ENCODE assay signal across 8 cellular contexts in the genomic region with DNA sequence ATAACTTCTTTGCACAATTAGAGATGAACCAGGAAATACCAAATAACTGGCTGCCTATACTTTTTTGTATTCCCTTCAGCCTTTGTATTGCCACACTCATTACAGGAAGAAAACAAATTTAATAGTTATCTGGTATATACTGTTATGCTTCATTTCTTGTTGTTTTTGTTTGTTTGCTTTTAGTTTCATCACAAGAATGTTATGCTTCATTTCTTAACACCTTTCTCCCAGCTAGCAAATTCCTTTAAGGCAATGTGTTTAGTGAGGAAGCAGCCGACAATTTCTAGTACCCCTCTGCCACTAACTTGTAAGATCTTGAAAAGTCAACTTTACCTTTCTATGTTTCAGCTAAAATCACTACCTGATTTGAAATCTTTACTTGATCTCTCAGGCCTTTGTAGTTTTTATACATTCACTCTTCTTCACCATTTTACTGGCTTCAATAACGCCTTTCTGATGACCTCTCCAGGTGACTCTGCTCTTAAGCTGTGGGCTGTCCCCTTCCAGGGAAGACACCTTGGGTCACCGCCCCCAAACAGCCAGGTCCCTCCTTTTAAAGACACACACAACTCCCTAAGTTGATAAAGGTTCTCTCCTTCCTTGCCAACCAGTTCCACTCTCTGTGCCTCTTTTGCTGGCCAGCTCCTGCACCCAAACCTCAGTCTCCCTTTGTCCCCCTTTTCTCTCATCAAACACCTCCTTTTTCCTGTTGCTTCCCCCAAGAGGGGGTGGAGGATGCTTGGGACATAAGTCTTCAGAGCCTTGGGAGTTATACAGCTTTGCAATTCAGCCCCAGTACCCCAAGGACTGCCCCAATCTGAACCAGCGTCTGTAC. TPM values are rescaled to one million over a fixed set of nuclear protein-coding genes. Genes with fewer than 3 reads are reported as not detected.
DNase-seq lines count a peak whose midpoint lies in the region; ATAC-seq and TF ChIP-seq lines count a peak whose summit lies in the region.

No MANE protein-coding gene starts in this region.

- no peaks in the 10 kb centered on the region for H3K36me3 ChIP-seq in skeletal muscle tissue (ENCODE audit: control insufficient read depth in 3 of 3, insufficient read depth in 3 of 3, low read length in 3 of 3)

- H3K4me1 Mint-ChIP-seq in T-helper 2 cell treated with Interferon-gamma antibody and Interleukin-4, amounts not matched to agents 5 μg/mL and 100 μg/mL, for 36 hours (ENCODE audit: low read depth), result peaks cover 26% of the 10 kb centered on the region

- CTCF ChIA-PET in HEK293T (lab: Yijun Ruan, JAX), result interaction anchor here (0.6 to 1.3 kb wide), 4 partner anchors 25 to 512 kb away, joined by 3 read pairs; no protein-coding TSS in a partner anchor

- peaks cover 20 to 32% (median 23%) of the 10 kb centered on the region in 3 donors for H3K4me1 ChIP-seq in skeletal muscle tissue (ENCODE audit: control insufficient read depth in 3 of 3, insufficient read depth in 3 of 3, low read length in 3 of 3)

- POLR2A ChIA-PET in HEK293T (lab: Yijun Ruan, JAX), result interaction anchor here (0.6 to 1.5 kb wide), 5 partner anchors 8 to 570 kb away, joined by 3 to 4 read pairs (median 3); no protein-coding TSS in a partner anchor

- H3K27me3 ChIP-seq in skeletal muscle tissue (ENCODE audit: control insufficient read depth in 3 of 3, insufficient read depth in 3 of 3, low read length in 3 of 3), result no peaks in the 10 kb centered on the region

- peak overlapping the region; percentile 90 to 97 (median 97) for H3K9ac ChIP-seq in skeletal muscle tissue (ENCODE audit: low read depth in 1 of 3, low read length in 3 of 3)

- peaks cover 4% of the 10 kb centered on the region for H3K27me3 Mint-ChIP-seq in T-helper 2 cell treated with Interferon-gamma antibody and Interleukin-4, amounts not matched to agents 5 μg/mL and 100 μg/mL, for 36 hours (ENCODE audit: low read depth)

- peak overlapping the region; percentile 95 for H3K27ac Mint-ChIP-seq in T-helper 2 cell treated with Interferon-gamma antibody and Interleukin-4, amounts not matched to agents 5 μg/mL and 100 μg/mL, for 36 hours

- ATAC-seq in GM19328 (IDR thresholded peaks at IDR 0.05; ENCODE audit: unreplicated experiment), result no peak

- H3K9me3 Mint-ChIP-seq in T-helper 2 cell treated with Interferon-gamma antibody and Interleukin-4, amounts not matched to agents 5 μg/mL and 100 μg/mL, for 36 hours, result no peaks in the 10 kb centered on the region

- H3K4me3 ChIP-seq in iPS-11a (ENCODE audit: low read depth, low read length) (peak overlapping the region; percentile 65), skeletal muscle tissue (ENCODE audit: low read length in 3 of 3) (peak overlapping the region; percentile 96 to 99 (median 99))

- peak overlapping the region; percentile 75 for H3K27ac ChIP-seq in skeletal muscle tissue (ENCODE audit: low read depth, low read length)

- H3K36me3 Mint-ChIP-seq in T-helper 2 cell treated with Interferon-gamma antibody and Interleukin-4, amounts not matched to agents 5 μg/mL and 100 μg/mL, for 36 hours (ENCODE audit: low read depth), result peaks cover 2% of the 10 kb centered on the region

- H3K9me3 ChIP-seq in skeletal muscle tissue (ENCODE audit: control insufficient read depth in 3 of 3, low read length in 3 of 3), result no peaks in the 10 kb centered on the region

- DNase-seq in DMS79 treated with DMSO at 0.1 percent for 48 hours (lab: John Stamatoyannopoulos, UW) (peak; percentile 57), HEK293T (ENCODE audit: extremely low spot score) (peak; percentile 60), NCI-H1417 (lab: John Stamatoyannopoulos, UW) (peak; percentile 83 to 90 (median 84)), astrocyte of the hippocampus (ENCODE audit: low read depth, low spot score) (peak; percentile 52)
- peak; percentile 75 for DNase-seq in T-helper 2 cell treated with Interferon-gamma antibody and Interleukin-4, amounts not matched to agents 5 μg/mL and 100 μg/mL, for 36 hours (ENCODE audit: low spot score)

- H3K4me3 Mint-ChIP-seq in T-helper 2 cell treated with Interferon-gamma antibody and Interleukin-4, amounts not matched to agents 5 μg/mL and 100 μg/mL, for 36 hours, result peak overlapping the region; percentile 97

TF ChIP-seq in HEK293T, 16 proteins besides CTCF, POLR2A, EP300 and RAD21:
- TF ChIP-seq NFRKB (IDR thresholded peaks at IDR 0.05), result no peak
- TF ChIP-seq SP1 (IDR thresholded peaks at IDR 0.05), result no peak
- TF ChIP-seq ARNT (IDR thresholded peaks at IDR 0.05), result no peak
- no peak for TF ChIP-seq CTBP1 (IDR thresholded peaks at IDR 0.05; ENCODE audit: borderline replicate concordance)
- no peak for TF ChIP-seq ELF4 (IDR thresholded peaks at IDR 0.05)
- TF ChIP-seq ZNF384 (IDR thresholded peaks at IDR 0.05), result no peak

RNA-seq across cellular contexts. Expression of a gene that starts 1.2 kb away (rescaled TPM):
- 14.6 TPM for total RNA-seq in skeletal muscle tissue

RNA-seq across cellular contexts. Expression of a gene that starts 48.4 kb away (rescaled TPM):
- total RNA-seq in skeletal muscle tissue, result 2.6 TPM

RNA-seq across cellular contexts. Expression of a gene that starts 52.2 kb away (rescaled TPM):
- total RNA-seq in skeletal muscle tissue, result 71.0 TPM
